9 cellular contexts compared by ENCODE assay signal in the genomic region with DNA sequence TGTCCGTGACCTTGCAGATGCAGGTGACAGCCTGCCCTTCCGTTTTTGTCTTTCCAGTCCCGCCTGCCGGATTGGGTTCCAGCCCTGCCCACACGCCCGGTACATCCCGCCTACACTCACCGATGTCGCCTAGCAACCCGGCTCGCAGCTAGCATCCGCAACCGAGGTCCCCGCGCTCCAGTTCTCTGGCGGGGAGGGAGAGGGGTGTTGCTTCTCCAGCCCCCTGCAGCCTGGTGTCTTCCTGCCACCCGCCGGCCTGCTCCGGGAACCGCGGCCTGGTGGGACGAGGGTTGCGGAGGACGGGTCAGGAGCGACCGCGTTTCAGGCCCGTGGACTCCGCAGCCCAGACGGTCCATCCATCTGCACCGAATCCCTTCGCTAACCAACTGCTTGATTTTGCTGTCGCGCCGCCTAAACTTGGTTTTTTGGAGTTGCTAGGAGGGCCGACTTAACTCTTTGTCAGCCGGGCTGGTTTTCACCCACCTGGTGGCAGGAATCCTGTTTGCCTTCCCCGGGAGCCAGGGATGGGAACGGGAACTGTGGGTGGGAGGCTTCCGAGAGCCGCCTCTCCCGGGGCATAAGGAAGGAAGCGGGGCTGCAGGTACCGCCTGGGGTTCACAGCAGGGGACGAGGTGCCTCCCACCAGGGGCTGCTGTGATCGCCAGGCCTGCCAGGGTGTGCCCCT. TPM values are rescaled to one million over a fixed set of nuclear protein-coding genes. Genes with fewer than 3 reads are reported as not detected.
DNase-seq lines count a peak whose midpoint lies in the region; ATAC-seq and TF ChIP-seq lines count a peak whose summit lies in the region.
"Had no signal": no experiment of that assay in that cellular context is flagged by ENCODE, and none has a peak within 500 bp of the region (broad histone marks: within the 10 kb centered on the region; RNA-seq: fewer than 3 reads in every experiment).

No MANE protein-coding gene starts in this region.

- H3K4me3 Mint-ChIP-seq in WTC11 (peak overlapping the region; percentile 60), memory B cell (peak overlapping the region; percentile 17)
- peak overlapping the region; percentile 46 to 72 for H3K4me3 Mint-ChIP-seq in stimulated activated naive B cell treated with anti-CD40 and anti-IgM and Interleukin-4, amounts not matched to agents 10 μg/mL and 1 μg/mL and 100 μg/mL, for 72 hours

- H3K4me1 Mint-ChIP-seq in WTC11, result 0 out of 2 replicates have a peak, but pooled peaks cover 4% of the 10 kb centered on the region
- peaks cover 6% of the 10 kb centered on the region for H3K4me1 Mint-ChIP-seq in memory B cell
- H3K4me1 Mint-ChIP-seq in stimulated activated naive B cell treated with anti-CD40 and anti-IgM and Interleukin-4, amounts not matched to agents 10 μg/mL and 1 μg/mL and 100 μg/mL, for 72 hours, result peaks cover 21 to 22% of the 10 kb centered on the region in 2 donors

- CTCF ChIA-PET in WTC11 (lab: Charles Lee), result no interaction called here

- ATAC-seq in WTC11 (peak; percentile 86), memory B cell (ENCODE audit: low read depth) (peak; percentile 76), GM21515 (IDR thresholded peaks at IDR 0.05; ENCODE audit: unreplicated experiment) (no peak)
- ATAC-seq in stimulated activated naive B cell treated with anti-CD40 and anti-IgM and Interleukin-4, amounts not matched to agents 10 μg/mL and 1 μg/mL and 100 μg/mL, for 72 hours (replicated peaks), result peak; percentile 85

- H3K4me1 ChIP-seq in esophagus squamous epithelium, result peaks cover 10 to 15% (median 12%) of the 10 kb centered on the region in 3 donors

- H3K27me3 ChIP-seq in H7 (ENCODE audit: control insufficient read depth, insufficient read depth, low read length) (peaks cover 13% of the 10 kb centered on the region), esophagus squamous epithelium (peaks cover 0 to 75% (median 0%) of the 10 kb centered on the region in 4 donors)

- H3K27ac Mint-ChIP-seq in WTC11, result no peak overlapping the region
- H3K27ac Mint-ChIP-seq in memory B cell, result no peak overlapping the region
- H3K27ac Mint-ChIP-seq in stimulated activated naive B cell treated with anti-CD40 and anti-IgM and Interleukin-4, amounts not matched to agents 10 μg/mL and 1 μg/mL and 100 μg/mL, for 72 hours, result no peak overlapping the region

- H3K9me3 Mint-ChIP-seq in WTC11 (peaks cover 5% of the 10 kb centered on the region), memory B cell (peaks cover 4% of the 10 kb centered on the region)
- peaks cover 4 to 5% of the 10 kb centered on the region in 2 donors for H3K9me3 Mint-ChIP-seq in stimulated activated naive B cell treated with anti-CD40 and anti-IgM and Interleukin-4, amounts not matched to agents 10 μg/mL and 1 μg/mL and 100 μg/mL, for 72 hours

- TF ChIP-seq CTCF in WTC11 (IDR thresholded peaks at IDR 0.05) (no peak), esophagus squamous epithelium (IDR thresholded peaks at IDR 0.05) (peak in 1 of 6 experiments; percentile 13)

- intact Hi-C loops in esophagus squamous epithelium (cut with DNase I), result no loop called here

- H3K36me3 ChIP-seq in H7 (replicated peaks; ENCODE audit: control insufficient read depth, insufficient read depth, low read length), result no peaks in the 10 kb centered on the region
- no peaks in the 10 kb centered on the region for H3K36me3 ChIP-seq in esophagus squamous epithelium

- POLR2A ChIA-PET in WTC11 (lab: Charles Lee), result no interaction called here

- peaks cover 4% of the 10 kb centered on the region for H3K36me3 Mint-ChIP-seq in WTC11
- H3K36me3 Mint-ChIP-seq in memory B cell, result peaks cover 4% of the 10 kb centered on the region
- H3K36me3 Mint-ChIP-seq in stimulated activated naive B cell treated with anti-CD40 and anti-IgM and Interleukin-4, amounts not matched to agents 10 μg/mL and 1 μg/mL and 100 μg/mL, for 72 hours, result peaks cover 1 to 5% of the 10 kb centered on the region in 2 donors

- H3K27ac ChIP-seq in caudate nucleus (ENCODE audit: low read depth, low read length) (peak overlapping the region; percentile 56), esophagus squamous epithelium (no peak overlapping the region)
- H3K27ac ChIP-seq: KMS-11 had no signal

- H3K9me3 ChIP-seq in esophagus squamous epithelium, result no peaks in the 10 kb centered on the region

- peak overlapping the region; percentile 32; the same call in 1 of the 2 replicates for H3K4me3 ChIP-seq in H7 (ENCODE audit: insufficient read depth, low read depth, low read length)
- peak overlapping the region in 2 of 4 donors; percentile 18 to 53 for H3K4me3 ChIP-seq in esophagus squamous epithelium

- DNase-seq in H7 (peak; percentile 93), WTC11 (ENCODE audit: low spot score) (peak; percentile 74), caudate nucleus (lab: John Stamatoyannopoulos, UW) (peak in 50 of 61 donors; percentile 7 to 78 (median 40)), memory B cell (ENCODE audit: low spot score in 2 of 2) (peak in 1 of 2 donors; percentile 37), A172 (ENCODE audit: low spot score) (no peak), esophagus squamous epithelium (lab: John Stamatoyannopoulos, UW) (no peak)
- DNase-seq in stimulated activated naive B cell treated with anti-CD40 and anti-IgM and Interleukin-4, amounts not matched to agents 10 μg/mL and 1 μg/mL and 100 μg/mL, for 72 hours, result peak; percentile 43

- 7% methylated on average over 3 of the region's 46 CpGs; no CpG with 5 or more reads in 1 of the 2 donors for WGBS in esophagus squamous epithelium, 2 donors

- H3K27me3 Mint-ChIP-seq in WTC11 (ENCODE audit: low read depth), result peaks cover 32% of the 10 kb centered on the region
- peaks cover 13% of the 10 kb centered on the region for H3K27me3 Mint-ChIP-seq in memory B cell
- H3K27me3 Mint-ChIP-seq in stimulated activated naive B cell treated with anti-CD40 and anti-IgM and Interleukin-4, amounts not matched to agents 10 μg/mL and 1 μg/mL and 100 μg/mL, for 72 hours, result peaks cover 16 to 25% of the 10 kb centered on the region in 2 donors

- TF ChIP-seq POLR2A in esophagus squamous epithelium (IDR thresholded peaks at IDR 0.05), result no peak

TF ChIP-seq in WTC11, 78 proteins besides CTCF, POLR2A, EP300 and RAD21 (continues in another document):
- TF ChIP-seq ATF1 (CRISPR knock-in tag; IDR thresholded peaks at IDR 0.05), result 0 out of 2 replicates have a peak, but pooled peaks have one; percentile 68
- peak; percentile 70; the same call in 1 of the 2 replicates for TF ChIP-seq E2F5 (CRISPR knock-in tag; IDR thresholded peaks at IDR 0.05)
- TF ChIP-seq, protein P1, sequence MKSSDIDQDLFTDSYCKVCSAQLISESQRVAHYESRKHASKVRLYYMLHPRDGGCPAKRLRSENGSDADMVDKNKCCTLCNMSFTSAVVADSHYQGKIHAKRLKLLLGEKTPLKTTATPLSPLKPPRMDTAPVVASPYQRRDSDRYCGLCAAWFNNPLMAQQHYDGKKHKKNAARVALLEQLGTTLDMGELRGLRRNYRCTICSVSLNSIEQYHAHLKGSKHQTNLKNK (CRISPR knock-in tag; IDR thresholded peaks at IDR 0.05), result no peak
- TF ChIP-seq ZNF138 (CRISPR knock-in tag; conservative IDR thresholded peaks at IDR 0.05), result no peak
- no peak for TF ChIP-seq PRDM15 (CRISPR knock-in tag; IDR thresholded peaks at IDR 0.05)

RNA-seq across cellular contexts. Expression of gene MATK, which starts 15.4 kb away (rescaled TPM):
- 19.1 and 22.8 TPM in 2 replicates for total RNA-seq in H7 (2014; rRNA removed; shearing (Covaris generic))
- total RNA-seq in WTC11 (2021) (26.1 to 29.0 TPM (median 28.3 TPM) in 3 replicates), esophagus squamous epithelium (1 to 10 TPM in 3 of 4 donors, not detected in 1; 1.1 to 4.4 (median 2.1) TPM)
- total RNA-seq in A172 (2014; rRNA removed; shearing (Covaris generic)), result 0.05 and 0.78 TPM in 2 replicates

RNA-seq across cellular contexts. Expression of gene RAX2, which starts 29.5 kb away (rescaled TPM):
- total RNA-seq in H7 (2014; rRNA removed; shearing (Covaris generic)), result not detected in 2 replicates
- total RNA-seq in WTC11 (2021) (0.09 TPM in 1 of 3 replicates, not detected in the others), esophagus squamous epithelium (not detected)
- not detected in 2 replicates for total RNA-seq in A172 (2014; rRNA removed; shearing (Covaris generic))

RNA-seq across cellular contexts. Expression of gene MRPL54, which starts 39.1 kb away (rescaled TPM):
- 56.3 and 62.1 TPM in 2 replicates for total RNA-seq in H7 (2014; rRNA removed; shearing (Covaris generic))
- total RNA-seq in WTC11 (2021) (60.9 to 65.3 TPM (median 62.3 TPM) in 3 replicates), esophagus squamous epithelium (10 to 100 TPM; 50.2 to 79.9 (median 60.9) TPM)
- 74.4 and 95.3 TPM in 2 replicates for total RNA-seq in A172 (2014; rRNA removed; shearing (Covaris generic))

RNA-seq across cellular contexts. Expression of gene APBA3, which starts 40.1 kb away (rescaled TPM):
- 36.8 and 37.3 TPM in 2 replicates for total RNA-seq in H7 (2014; rRNA removed; shearing (Covaris generic))
- 27.5 to 29.6 TPM (median 28.1 TPM) in 3 replicates for total RNA-seq in WTC11 (2021)
- total RNA-seq in A172 (2014; rRNA removed; shearing (Covaris generic)), result 22.2 and 28.7 TPM in 2 replicates
- 10 to 100 TPM; 12.9 to 26.5 (median 22.7) TPM for total RNA-seq in esophagus squamous epithelium

Comparison
In these comparisons a context has a peak if more than half of its experiments do, and no peak if none do; other contexts are left out.
1. DNase-seq: peak in H7 (single experiment), WTC11 (single experiment), caudate nucleus (50 of 61) and stimulated activated naive B cell treated with anti-CD40 and anti-IgM and Interleukin-4, amounts not matched to agents 10 μg/mL and 1 μg/mL and 100 μg/mL, for 72 hours (single experiment); none in A172 (single experiment) and esophagus squamous epithelium (single experiment).
2. Peak in every context shown above with its lines, with median percentiles within 50 percentile points of each other: H3K4me3 Mint-ChIP-seq.